17 cellular contexts compared by ENCODE assay signal in the genomic region with DNA sequence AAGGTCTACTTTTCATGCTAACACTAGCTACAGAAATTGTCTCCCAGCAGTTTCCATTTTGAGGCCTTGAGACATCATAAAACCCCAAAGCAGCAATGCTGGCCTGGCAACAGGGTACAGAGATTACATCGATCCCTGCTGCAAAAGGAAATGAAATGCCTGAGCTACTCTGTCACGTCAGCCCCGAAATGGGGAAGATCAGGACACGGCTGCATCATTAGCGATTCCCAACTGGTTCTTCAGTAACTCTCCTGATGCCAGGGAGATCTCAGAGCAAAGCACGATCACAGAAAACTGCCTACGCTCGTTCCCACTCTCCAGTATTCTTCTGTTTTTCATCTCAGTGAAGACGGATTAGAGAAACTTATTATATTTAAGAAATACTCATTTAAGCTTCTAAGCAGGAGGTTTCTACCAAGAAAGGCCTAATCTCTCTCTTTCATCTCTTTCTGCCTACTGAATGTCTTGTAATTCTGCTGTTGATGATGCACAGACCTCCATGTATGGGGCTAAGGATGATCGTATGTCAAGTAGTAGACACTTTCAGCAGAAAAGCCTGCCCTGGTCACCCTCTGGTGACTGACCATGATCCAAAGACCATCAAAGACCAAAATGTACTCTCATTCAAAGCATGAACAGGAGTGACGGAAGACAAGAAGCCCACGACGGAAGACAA.
DNase-seq lines count a peak whose midpoint lies in the region; ATAC-seq and TF ChIP-seq lines count a peak whose summit lies in the region.
"Had no signal": no experiment of that assay in that cellular context is flagged by ENCODE, and none has a peak within 500 bp of the region (broad histone marks: within the 10 kb centered on the region; RNA-seq: fewer than 3 reads in every experiment).

No MANE protein-coding gene starts in this region.

- H3K27me3 ChIP-seq in BE2C = no peaks in the 10 kb centered on the region
- peaks cover 86% of the 10 kb centered on the region for H3K27me3 ChIP-seq in SJSA1 (replicated peaks)
- H3K27me3 ChIP-seq: BLaER1 treated with 17β-estradiol and CSF1 and Interleukin-3, amounts not matched to agents 10 nM and 100 nM had no signal

- H3K9me3 ChIP-seq in BE2C = peaks cover 3% of the 10 kb centered on the region
- H3K9me3 ChIP-seq in SJSA1 (replicated peaks) = peaks cover 37% of the 10 kb centered on the region
- H3K9me3 ChIP-seq: HAP-1 had no signal

- no peak for ATAC-seq in GM21528 (IDR thresholded peaks at IDR 0.05; ENCODE audit: low FRiP score, unreplicated experiment)
- ATAC-seq: GM12878, GM23338 had no signal

- peak; percentile 67 for DNase-seq in BE2C
- DNase-seq in SJSA1 (ENCODE audit: low read depth in 1 of 2, low spot score in 2 of 2) = peak; percentile 65 to 81
- DNase-seq in head of caudate nucleus = peak in 31 of 42 donors; percentile 6 to 70 (median 40)
- DNase-seq in superior temporal gyrus (ENCODE audit: extremely low spot score) = peak; percentile 53
- DNase-seq in NCI-H526 treated with DMSO at 0.1 percent for 48 hours (lab: John Stamatoyannopoulos, UW) = no peak
- DNase-seq: CD4-positive, alpha-beta T cell; CD8-positive, alpha-beta memory T cell; DMS 273 treated with DMSO at 0.1 percent for 48 hours; DMS79; EL; GDM1; HFFc6 had no signal

- peak overlapping the region; percentile 21 for H3K4me3 ChIP-seq in BE2C (ENCODE audit: low read depth, low read length)
- H3K4me3 ChIP-seq in SJSA1 = no peak overlapping the region
- H3K4me3 ChIP-seq: BLaER1 treated with 17β-estradiol and CSF1 and Interleukin-3, amounts not matched to agents 10 nM and 100 nM; GM12878; GM23338; HAP-1 had no signal

- H3K36me3 ChIP-seq in BE2C (peaks cover 24% of the 10 kb centered on the region), SJSA1 (no peaks in the 10 kb centered on the region)
- H3K36me3 ChIP-seq: BLaER1 treated with 17β-estradiol and CSF1 and Interleukin-3, amounts not matched to agents 10 nM and 100 nM; HAP-1 had no signal

- H3K4me1 ChIP-seq in BE2C (peaks cover 22% of the 10 kb centered on the region), SJSA1 (replicated peaks) (no peaks in the 10 kb centered on the region)
- H3K4me1 ChIP-seq: BLaER1 treated with 17β-estradiol and CSF1 and Interleukin-3, amounts not matched to agents 10 nM and 100 nM; HAP-1 had no signal

- no peak overlapping the region for H3K27ac ChIP-seq in SJSA1
- H3K27ac ChIP-seq: BLaER1 treated with 17β-estradiol and CSF1 and Interleukin-3, amounts not matched to agents 10 nM and 100 nM had no signal

- no peak for TF ChIP-seq CTCF in BE2C (IDR thresholded peaks at IDR 0.05; ENCODE audit: low read depth, low read length)

- intact Hi-C loops in head of caudate nucleus (cut with DNase I) = no loop called here
